ENCODE assay signal across 18 cellular contexts in the genomic region with DNA sequence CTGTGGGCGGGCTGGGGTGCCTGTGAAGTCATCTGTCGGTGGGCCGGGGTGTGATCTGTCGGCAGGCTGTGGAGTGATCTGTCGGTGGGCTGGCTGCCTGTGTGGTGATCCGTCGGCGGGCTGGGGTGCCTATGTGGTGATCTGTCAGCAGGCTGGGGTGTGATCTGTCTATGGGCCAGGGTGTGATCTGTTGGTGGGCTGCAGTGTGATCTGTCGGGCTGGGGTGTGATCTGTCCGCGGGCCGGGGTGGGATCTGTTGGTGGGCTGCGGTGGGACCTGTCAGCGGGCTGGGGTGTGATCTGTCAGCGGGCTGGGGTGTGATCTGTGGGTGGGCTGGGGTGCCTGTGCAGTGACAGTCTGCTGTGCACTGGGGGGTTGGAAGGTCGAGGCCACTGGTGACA.
"Had no signal": no experiment of that assay in that cellular context is flagged by ENCODE, and none has a peak within 500 bp of the region (broad histone marks: within the 10 kb centered on the region; RNA-seq: fewer than 3 reads in every experiment).

No MANE protein-coding gene starts in this region.

- H2AFZ ChIP-seq: hepatocyte had no signal

- H3K4me1 ChIP-seq: tibial artery had no signal

- H3K27ac ChIP-seq: dorsolateral prefrontal cortex, epithelial cell of prostate, hepatocyte, tibial artery had no signal

- H3K4me3 ChIP-seq: dorsolateral prefrontal cortex, hepatocyte, tibial artery had no signal

- H3K9me3 ChIP-seq: tibial artery had no signal

- ATAC-seq: activated CD4-positive, CD25-positive, alpha-beta regulatory T cell treated with anti-CD3 and anti-CD28 coated beads, Interleukin-2, amount 50 U/mL, for 24 hours; activated T-cell treated with anti-CD3 and anti-CD28 coated beads, Interleukin-2, amount 50 U/mL, for 4 hours; stimulated activated naive CD8-positive, alpha-beta T cell treated with anti-CD3 and anti-CD28 coated beads, Interleukin-15, Interleukin-2, amounts not matched to agents 100 U/mL and 50 U/mL, for 24 hours had no signal

- FAIRE-seq: colon, islet of Langerhans, urothelium cell line had no signal

- H3K4me2 ChIP-seq: hepatocyte had no signal

- H3K27me3 ChIP-seq: dorsolateral prefrontal cortex, hepatocyte, tibial artery had no signal

- H3K79me2 ChIP-seq: hepatocyte had no signal

- DNase-seq: activated CD4-positive, alpha-beta T cell treated with anti-CD3 and anti-CD28 coated beads, Interleukin-2, amount 10 ng/mL, durations not matched to agents 7 days and 5 days; activated CD8-positive, alpha-beta memory T cell treated with anti-CD3 and anti-CD28 coated beads, Interleukin-2, amount 50 U/mL, for 4 hours; activated gamma-delta T cell treated with Interleukin-2 at 50 U/mL for 16 hours; activated T-cell treated with anti-CD3 and anti-CD28 coated beads, Interleukin-2, amount 50 U/mL, for 4 hours; foreskin fibroblast; stimulated activated CD4-positive, alpha-beta T cell treated with anti-CD3 and anti-CD28 coated beads, Interleukin-4, amount 100 ng/mL, for 4 hours; stimulated activated naive CD8-positive, alpha-beta T cell treated with anti-CD3 and anti-CD28 coated beads, Interleukin-15, Interleukin-2, amounts not matched to agents 100 U/mL and 50 U/mL, for 24 hours; substantia nigra; T-helper 1 cell; T-helper 9 cell had no signal
